ENCODE assay signal across 11 cellular contexts in the genomic region with DNA sequence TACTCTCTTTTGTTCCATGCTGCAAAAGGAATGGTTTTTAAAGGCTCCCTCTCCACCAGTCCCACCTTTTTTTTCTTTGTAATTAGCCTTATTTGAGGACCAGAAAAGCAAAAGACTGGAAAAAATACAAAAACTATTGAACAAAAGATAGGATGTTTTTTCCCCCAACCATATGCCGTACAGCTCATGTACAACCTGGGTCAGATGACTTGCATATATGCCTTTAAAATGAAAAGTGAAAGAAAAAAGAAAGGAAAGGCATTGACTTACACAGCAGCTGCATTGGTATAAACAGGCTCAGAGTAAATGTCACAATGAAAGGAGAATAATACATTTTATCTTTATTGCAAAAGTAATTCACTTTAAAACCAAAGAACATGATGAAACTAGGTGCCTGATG.
DNase-seq lines count a peak whose midpoint lies in the region; ATAC-seq, FAIRE-seq and TF ChIP-seq lines count a peak whose summit lies in the region.
"Had no signal": no experiment of that assay in that cellular context is flagged by ENCODE, and none has a peak within 500 bp of the region (broad histone marks: within the 10 kb centered on the region; RNA-seq: fewer than 3 reads in every experiment).

No MANE protein-coding gene starts in this region.

- H3K4me3 ChIP-seq in A549 = no peak overlapping the region
- no peak overlapping the region for H3K4me3 ChIP-seq in Peyer's patch

- no peak overlapping the region for H3K4me2 ChIP-seq in A549

- H3K36me3 Mint-ChIP-seq in activated CD4-positive, alpha-beta memory T cell treated with anti-CD3 and anti-CD28 coated beads, Interleukin-2, amount 10 ng/mL, durations not matched to agents 7 days and 5 days (ENCODE audit: low read depth) = peaks cover 16% of the 10 kb centered on the region

- CTCF ChIA-PET in A549 (lab: Yijun Ruan, JAX) = no interaction called here
- CTCF ChIA-PET in activated CD4-positive, alpha-beta memory T cell treated with anti-CD3 and anti-CD28 coated beads, Interleukin-2, amount 10 ng/mL, durations not matched to agents 7 days and 5 days (lab: Charles Lee) = interaction anchor here (1.7 kb wide), 1 partner anchor 450 kb away, joined by 8 read pairs; a partner anchor contains a TSS

- DNase-seq in A549 (ENCODE audit: low read depth in 1 of 2, low spot score in 1 of 2) (no peak), NCI-H748 treated with DMSO at 0.1 percent for 48 hours (lab: John Stamatoyannopoulos, UW) (no peak), Peyer's patch (no peak), iPS-NIHi11 (ENCODE audit: low spot score) (no peak)
- no peak for DNase-seq in activated CD4-positive, alpha-beta memory T cell treated with anti-CD3 and anti-CD28 coated beads, Interleukin-2, amount 10 ng/mL, durations not matched to agents 7 days and 5 days
- DNase-seq: NCI-H774 had no signal

- no peaks in the 10 kb centered on the region for H3K27me3 ChIP-seq in Peyer's patch

- ATAC-seq in A549 (no peak), GM18867 (IDR thresholded peaks at IDR 0.05; ENCODE audit: unreplicated experiment) (peak; percentile 91), HG02798 (IDR thresholded peaks at IDR 0.05; ENCODE audit: poor library complexity, unreplicated experiment) (peak; percentile 75), HG02763 (IDR thresholded peaks at IDR 0.05; ENCODE audit: unreplicated experiment) (no peak)

- TF ChIP-seq POLR2A in A549 (IDR thresholded peaks at IDR 0.05; ENCODE audit: low read length) (no peak), Peyer's patch (IDR thresholded peaks at IDR 0.05) (no peak)

- FAIRE-seq in A549 (lab: Jason Lieb, UNC) = no peak
- FAIRE-seq: GM19239, keratinocyte had no signal

- no peak for TF ChIP-seq RAD21 in A549 (conservative IDR thresholded peaks at IDR 0.05 in 1 of 2, IDR thresholded peaks at IDR 0.05 in 1 of 2)

- TF ChIP-seq CTCF in A549 (IDR thresholded peaks at IDR 0.05) = no peak
- TF ChIP-seq CTCF in Peyer's patch (IDR thresholded peaks at IDR 0.05) = no peak

- no peaks in the 10 kb centered on the region for H3K36me3 ChIP-seq in Peyer's patch

- 55% methylated on average over 1 of the region's 1 CpG for WGBS in A549 (ENCODE audit: missing lambda C conversion rate)

- POLR2A ChIA-PET in A549 (lab: Yijun Ruan, JAX) = no interaction called here
- POLR2A ChIA-PET in activated CD4-positive, alpha-beta memory T cell treated with anti-CD3 and anti-CD28 coated beads, Interleukin-2, amount 10 ng/mL, durations not matched to agents 7 days and 5 days (lab: Charles Lee) = interaction anchor here (0.7 kb wide), 2 partner anchors 15 to 745 kb away, joined by 3 read pairs; no protein-coding TSS in a partner anchor

- no peak for TF ChIP-seq EP300 in A549 (IDR thresholded peaks at IDR 0.05)

- peaks cover 7% of the 10 kb centered on the region for H3K9me3 Mint-ChIP-seq in activated CD4-positive, alpha-beta memory T cell treated with anti-CD3 and anti-CD28 coated beads, Interleukin-2, amount 10 ng/mL, durations not matched to agents 7 days and 5 days

- H3K27ac Mint-ChIP-seq in activated CD4-positive, alpha-beta memory T cell treated with anti-CD3 and anti-CD28 coated beads, Interleukin-2, amount 10 ng/mL, durations not matched to agents 7 days and 5 days = peak overlapping the region; percentile 61

- H3K9me3 ChIP-seq in A549 (no peaks in the 10 kb centered on the region), Peyer's patch (no peaks in the 10 kb centered on the region)

- no peak overlapping the region for H3K4me3 Mint-ChIP-seq in activated CD4-positive, alpha-beta memory T cell treated with anti-CD3 and anti-CD28 coated beads, Interleukin-2, amount 10 ng/mL, durations not matched to agents 7 days and 5 days

- H3K27me3 Mint-ChIP-seq in activated CD4-positive, alpha-beta memory T cell treated with anti-CD3 and anti-CD28 coated beads, Interleukin-2, amount 10 ng/mL, durations not matched to agents 7 days and 5 days = no peaks in the 10 kb centered on the region

- no peaks in the 10 kb centered on the region for H3K4me1 ChIP-seq in A549
- no peaks in the 10 kb centered on the region for H3K4me1 ChIP-seq in Peyer's patch

- peaks cover 12% of the 10 kb centered on the region for H3K4me1 Mint-ChIP-seq in activated CD4-positive, alpha-beta memory T cell treated with anti-CD3 and anti-CD28 coated beads, Interleukin-2, amount 10 ng/mL, durations not matched to agents 7 days and 5 days

- no peak overlapping the region for H3K27ac ChIP-seq in A549
- H3K27ac ChIP-seq in Peyer's patch = no peak overlapping the region

TF ChIP-seq in A549, 52 proteins besides CTCF, POLR2A, EP300 and RAD21:
- TF ChIP-seq MYC (IDR thresholded peaks at IDR 0.05; ENCODE audit: borderline replicate concordance, low read length) (no peak), PHF8 (IDR thresholded peaks at IDR 0.05; ENCODE audit: borderline replicate concordance, low read depth) (no peak), HOXA7 (CRISPR knock-in tag; IDR thresholded peaks at IDR 0.05) (no peak), CBX8 (IDR thresholded peaks at IDR 0.05) (no peak), NFE2L2 (conservative IDR thresholded peaks at IDR 0.05; ENCODE audit: low read length) (0 out of 2 replicates have a peak, but pooled peaks have one; percentile 35)

Comparison
In these comparisons a context has a peak if more than half of its experiments do, and no peak if none do; other contexts are left out.
1. ATAC-seq: peak in GM18867 (single experiment) and HG02798 (single experiment); none in A549 (0 of 2) and HG02763 (single experiment).